In genomic region chr3:120559228-120560061, GRCh38 we compare ENCODE assay signal across 8 cellular contexts. TPM values are rescaled to one million over a fixed set of nuclear protein-coding genes. Genes with fewer than 3 reads are reported as not detected.
DNase-seq lines count a peak whose midpoint lies in the region; ATAC-seq and TF ChIP-seq lines count a peak whose summit lies in the region.

No MANE protein-coding gene starts in this region.

- no peaks in the 10 kb centered on the region for H3K36me3 ChIP-seq in tibial artery

- peak overlapping the region; percentile 73 to 85 for H3K27ac ChIP-seq in tibial artery

- H3K4me3 ChIP-seq in tibial artery: peak overlapping the region; percentile 50 to 57

- TF ChIP-seq CTCF in tibial artery (IDR thresholded peaks at IDR 0.05): no peak

- DNase-seq in Daoy (ENCODE audit: low read depth) (peak; percentile 88), HS-27A (ENCODE audit: low read depth) (peak; percentile 66), SK-MEL-5 (ENCODE audit: low read depth, low spot score) (peak; percentile 52), dermis blood vessel endothelial cell (peak; percentile 56), medulla oblongata (ENCODE audit: extremely low spot score) (peak; percentile 45), tibial artery (peak in 1 of 2 donors; percentile 73)
- DNase-seq in effector CD4-positive, alpha-beta T cell: no peak

- peaks cover 0 to 54% (median 33%) of the 10 kb centered on the region in 4 donors for H3K4me1 ChIP-seq in tibial artery

- intact Hi-C loops in tibial artery (cut with DNase I; ENCODE audit: low total_unique reads): loop anchor here (5.0 to 10.0 kb wide), 3 partner anchors 137 to 317 kb away; partner anchors contain the start of genes GTF2E1 and RABL3

- peak; percentile 20 for ATAC-seq in GM21515 (IDR thresholded peaks at IDR 0.05; ENCODE audit: unreplicated experiment)

- no peaks in the 10 kb centered on the region for H3K27me3 ChIP-seq in tibial artery

- in situ Hi-C loops in SK-MEL-5 (cut with HindIII; ENCODE audit: low pct_unique_long_range_greater_than_20kb, low sequenced_read_pairs): no loop called here

- no peaks in the 10 kb centered on the region for H3K9me3 ChIP-seq in tibial artery

RNA-seq across cellular contexts. Expression of gene NDUFB4, which starts 36.7 kb away (rescaled TPM):
- total RNA-seq in Daoy (2014; rRNA removed; shearing (Covaris generic)): 120 and 124 TPM in 2 replicates
- total RNA-seq in SK-MEL-5 (2014; rRNA removed; shearing (Covaris generic)): 291 and 293 TPM in 2 replicates
- polyA plus RNA-seq in SK-MEL-5 (2015; cell fraction: cytosol; rRNA removed): 273 and 305 TPM in 2 replicates
- 23.1 and 58.8 TPM in 2 replicates for polyA plus RNA-seq in SK-MEL-5 (2015; cell fraction: nucleus; rRNA removed)
- total RNA-seq in dermis blood vessel endothelial cell: 21.3 and 52.5 TPM in 2 replicates
